In the genomic region with DNA sequence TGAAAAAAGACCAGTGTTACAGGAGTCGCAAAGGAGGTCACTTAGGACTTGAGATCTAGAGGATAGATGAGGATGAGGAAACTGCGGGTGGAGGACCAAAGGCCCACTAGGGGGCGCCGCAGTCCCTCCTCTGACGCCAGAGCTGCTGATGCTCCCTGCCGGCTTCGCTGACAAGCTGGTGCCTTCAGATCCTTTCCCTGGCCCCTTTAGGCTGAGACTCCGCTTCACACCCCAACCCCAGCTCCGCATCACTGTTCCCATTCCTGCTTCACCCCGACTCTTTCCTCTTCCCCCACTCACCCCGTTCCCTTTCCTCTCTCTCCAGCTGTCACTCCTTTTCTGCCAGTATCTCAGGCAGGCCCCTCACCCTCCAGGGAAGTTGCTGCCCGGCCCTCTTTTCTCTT, we compare ENCODE assay signal across 1 cellular context.
A peak's percentile ranks its signal among the peaks of the same experiment; 100 is the strongest.
TF ChIP-seq lines count a peak whose summit lies in the region.

No MANE protein-coding gene starts in this region.

TF ChIP-seq in K562, 482 proteins besides CTCF, POLR2A, EP300 and RAD21 (continued from another document):
- TF ChIP-seq, protein P1, sequence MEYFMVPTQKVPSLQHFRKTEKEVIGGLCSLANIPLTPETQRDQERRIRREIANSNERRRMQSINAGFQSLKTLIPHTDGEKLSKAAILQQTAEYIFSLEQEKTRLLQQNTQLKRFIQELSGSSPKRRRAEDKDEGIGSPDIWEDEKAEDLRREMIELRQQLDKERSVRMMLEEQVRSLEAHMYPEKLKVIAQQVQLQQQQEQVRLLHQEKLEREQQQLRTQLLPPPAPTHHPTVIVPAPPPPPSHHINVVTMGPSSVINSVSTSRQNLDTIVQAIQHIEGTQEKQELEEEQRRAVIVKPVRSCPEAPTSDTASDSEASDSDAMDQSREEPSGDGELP (CRISPR knock-in tag; IDR thresholded peaks at IDR 0.05; ENCODE audit: borderline replicate concordance), result peak; percentile 32; the same call in 1 of the 2 replicates
- no peak for TF ChIP-seq ZNF263 (CRISPR knock-in tag; IDR thresholded peaks at IDR 0.05; ENCODE audit: borderline replicate concordance)
- TF ChIP-seq CEBPB (tag; IDR thresholded peaks at IDR 0.05), result 0 out of 2 replicates have a peak, but pooled peaks have one; percentile 19
- TF ChIP-seq MTA1 (IDR thresholded peaks at IDR 0.05; ENCODE audit: borderline replicate concordance), result no peak
- TF ChIP-seq, protein P2, sequence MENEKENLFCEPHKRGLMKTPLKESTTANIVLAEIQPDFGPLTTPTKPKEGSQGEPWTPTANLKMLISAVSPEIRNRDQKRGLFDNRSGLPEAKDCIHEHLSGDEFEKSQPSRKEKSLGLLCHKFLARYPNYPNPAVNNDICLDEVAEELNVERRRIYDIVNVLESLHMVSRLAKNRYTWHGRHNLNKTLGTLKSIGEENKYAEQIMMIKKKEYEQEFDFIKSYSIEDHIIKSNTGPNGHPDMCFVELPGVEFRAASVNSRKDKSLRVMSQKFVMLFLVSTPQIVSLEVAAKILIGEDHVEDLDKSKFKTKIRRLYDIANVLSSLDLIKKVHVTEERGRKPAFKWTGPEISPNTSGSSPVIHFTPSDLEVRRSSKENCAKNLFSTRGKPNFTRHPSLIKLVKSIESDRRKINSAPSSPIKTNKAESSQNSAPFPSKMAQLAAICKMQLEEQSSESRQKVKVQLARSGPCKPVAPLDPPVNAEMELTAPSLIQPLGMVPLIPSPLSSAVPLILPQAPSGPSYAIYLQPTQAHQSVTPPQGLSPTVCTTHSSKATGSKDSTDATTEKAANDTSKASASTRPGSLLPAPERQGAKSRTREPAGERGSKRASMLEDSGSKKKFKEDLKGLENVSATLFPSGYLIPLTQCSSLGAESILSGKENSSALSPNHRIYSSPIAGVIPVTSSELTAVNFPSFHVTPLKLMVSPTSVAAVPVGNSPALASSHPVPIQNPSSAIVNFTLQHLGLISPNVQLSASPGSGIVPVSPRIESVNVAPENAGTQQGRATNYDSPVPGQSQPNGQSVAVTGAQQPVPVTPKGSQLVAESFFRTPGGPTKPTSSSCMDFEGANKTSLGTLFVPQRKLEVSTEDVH (IDR thresholded peaks at IDR 0.05; ENCODE audit: low read depth, partially characterized antibody), result no peak
- TF ChIP-seq, protein P3, sequence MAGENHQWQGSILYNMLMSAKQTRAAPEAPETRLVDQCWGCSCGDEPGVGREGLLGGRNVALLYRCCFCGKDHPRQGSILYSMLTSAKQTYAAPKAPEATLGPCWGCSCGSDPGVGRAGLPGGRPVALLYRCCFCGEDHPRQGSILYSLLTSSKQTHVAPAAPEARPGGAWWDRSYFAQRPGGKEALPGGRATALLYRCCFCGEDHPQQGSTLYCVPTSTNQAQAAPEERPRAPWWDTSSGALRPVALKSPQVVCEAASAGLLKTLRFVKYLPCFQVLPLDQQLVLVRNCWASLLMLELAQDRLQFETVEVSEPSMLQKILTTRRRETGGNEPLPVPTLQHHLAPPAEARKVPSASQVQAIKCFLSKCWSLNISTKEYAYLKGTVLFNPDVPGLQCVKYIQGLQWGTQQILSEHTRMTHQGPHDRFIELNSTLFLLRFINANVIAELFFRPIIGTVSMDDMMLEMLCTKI (IDR thresholded peaks at IDR 0.05; ENCODE audit: partially characterized antibody), result no peak
- no peak for TF ChIP-seq ARNT (IDR thresholded peaks at IDR 0.05)
- TF ChIP-seq, protein P4, sequence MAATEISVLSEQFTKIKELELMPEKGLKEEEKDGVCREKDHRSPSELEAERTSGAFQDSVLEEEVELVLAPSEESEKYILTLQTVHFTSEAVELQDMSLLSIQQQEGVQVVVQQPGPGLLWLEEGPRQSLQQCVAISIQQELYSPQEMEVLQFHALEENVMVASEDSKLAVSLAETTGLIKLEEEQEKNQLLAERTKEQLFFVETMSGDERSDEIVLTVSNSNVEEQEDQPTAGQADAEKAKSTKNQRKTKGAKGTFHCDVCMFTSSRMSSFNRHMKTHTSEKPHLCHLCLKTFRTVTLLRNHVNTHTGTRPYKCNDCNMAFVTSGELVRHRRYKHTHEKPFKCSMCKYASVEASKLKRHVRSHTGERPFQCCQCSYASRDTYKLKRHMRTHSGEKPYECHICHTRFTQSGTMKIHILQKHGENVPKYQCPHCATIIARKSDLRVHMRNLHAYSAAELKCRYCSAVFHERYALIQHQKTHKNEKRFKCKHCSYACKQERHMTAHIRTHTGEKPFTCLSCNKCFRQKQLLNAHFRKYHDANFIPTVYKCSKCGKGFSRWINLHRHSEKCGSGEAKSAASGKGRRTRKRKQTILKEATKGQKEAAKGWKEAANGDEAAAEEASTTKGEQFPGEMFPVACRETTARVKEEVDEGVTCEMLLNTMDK (IDR thresholded peaks at IDR 0.05; ENCODE audit: borderline replicate concordance, insufficient read depth, low read depth, low read length, poor library complexity, severe bottlenecking), result peak; percentile 84
- TF ChIP-seq MAZ (CRISPR knock-in tag; conservative IDR thresholded peaks at IDR 0.05 in 1 of 2, IDR thresholded peaks at IDR 0.05 in 1 of 2), result peak in 1 of 2 experiments; percentile 42; a peak in 1 of 4 replicates
- TF ChIP-seq C11orf30 (IDR thresholded peaks at IDR 0.05; ENCODE audit: low read depth), result no peak
- peak; percentile 62 for TF ChIP-seq CTBP1 (IDR thresholded peaks at IDR 0.05; ENCODE audit: borderline replicate concordance)
- TF ChIP-seq ZNF282 (CRISPR knock-in tag; IDR thresholded peaks at IDR 0.05), result no peak
- no peak for TF ChIP-seq TEAD2 (tag; IDR thresholded peaks at IDR 0.05)
- no peak for TF ChIP-seq SRSF7 (optimal IDR thresholded peaks at IDR 0.05; ENCODE audit: low read depth, low read length)
- no peak for TF ChIP-seq SOX6 (IDR thresholded peaks at IDR 0.05)
- no peak for TF ChIP-seq NELFE (IDR thresholded peaks at IDR 0.05; ENCODE audit: insufficient read depth, insufficient read length)
- no peak for TF ChIP-seq ZNF41 (CRISPR knock-in tag; conservative IDR thresholded peaks at IDR 0.05)
- peak; percentile 83 for TF ChIP-seq CREM (IDR thresholded peaks at IDR 0.05; ENCODE audit: low read depth)
- TF ChIP-seq MYC (IDR thresholded peaks at IDR 0.05; ENCODE audit: low read depth, low read length), result peak; percentile 31; the same call in 1 of the 2 replicates
- TF ChIP-seq MYC (CRISPR knock-in tag; IDR thresholded peaks at IDR 0.05; ENCODE audit: borderline replicate concordance, low read depth), result no peak
- no peak for TF ChIP-seq XRCC3 (IDR thresholded peaks at IDR 0.05)
- TF ChIP-seq GATA2 (CRISPR knock-in tag; IDR thresholded peaks at IDR 0.05), result peak; percentile 86
- no peak for TF ChIP-seq HNRNPK (IDR thresholded peaks at IDR 0.05; ENCODE audit: low read depth, low read length, poor library complexity, severe bottlenecking)
- no peak for TF ChIP-seq CBX5 (IDR thresholded peaks at IDR 0.05; ENCODE audit: borderline replicate concordance, low read depth)
- TF ChIP-seq U2AF2 (optimal IDR thresholded peaks at IDR 0.05; ENCODE audit: low read depth, low read length), result no peak
- TF ChIP-seq NEUROD1 (IDR thresholded peaks at IDR 0.05; ENCODE audit: borderline replicate concordance, low read depth, low read length, partially characterized antibody), result no peak
- no peak for TF ChIP-seq HNRNPH1 (optimal IDR thresholded peaks at IDR 0.05; ENCODE audit: low read depth, low read length)
- TF ChIP-seq, protein P5, sequence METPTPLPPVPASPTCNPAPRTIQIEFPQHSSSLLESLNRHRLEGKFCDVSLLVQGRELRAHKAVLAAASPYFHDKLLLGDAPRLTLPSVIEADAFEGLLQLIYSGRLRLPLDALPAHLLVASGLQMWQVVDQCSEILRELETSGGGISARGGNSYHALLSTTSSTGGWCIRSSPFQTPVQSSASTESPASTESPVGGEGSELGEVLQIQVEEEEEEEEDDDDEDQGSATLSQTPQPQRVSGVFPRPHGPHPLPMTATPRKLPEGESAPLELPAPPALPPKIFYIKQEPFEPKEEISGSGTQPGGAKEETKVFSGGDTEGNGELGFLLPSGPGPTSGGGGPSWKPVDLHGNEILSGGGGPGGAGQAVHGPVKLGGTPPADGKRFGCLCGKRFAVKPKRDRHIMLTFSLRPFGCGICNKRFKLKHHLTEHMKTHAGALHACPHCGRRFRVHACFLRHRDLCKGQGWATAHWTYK (CRISPR knock-in tag; IDR thresholded peaks at IDR 0.05), result no peak
- TF ChIP-seq, protein P6, sequence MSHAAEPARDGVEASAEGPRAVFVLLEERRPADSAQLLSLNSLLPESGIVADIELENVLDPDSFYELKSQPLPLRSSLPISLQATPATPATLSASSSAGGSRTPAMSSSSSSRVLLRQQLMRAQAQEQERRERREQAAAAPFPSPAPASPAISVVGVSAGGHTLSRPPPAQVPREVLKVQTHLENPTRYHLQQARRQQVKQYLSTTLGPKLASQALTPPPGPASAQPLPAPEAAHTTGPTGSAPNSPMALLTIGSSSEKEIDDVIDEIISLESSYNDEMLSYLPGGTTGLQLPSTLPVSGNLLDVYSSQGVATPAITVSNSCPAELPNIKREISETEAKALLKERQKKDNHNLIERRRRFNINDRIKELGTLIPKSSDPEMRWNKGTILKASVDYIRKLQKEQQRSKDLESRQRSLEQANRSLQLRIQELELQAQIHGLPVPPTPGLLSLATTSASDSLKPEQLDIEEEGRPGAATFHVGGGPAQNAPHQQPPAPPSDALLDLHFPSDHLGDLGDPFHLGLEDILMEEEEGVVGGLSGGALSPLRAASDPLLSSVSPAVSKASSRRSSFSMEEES (CRISPR knock-in tag; IDR thresholded peaks at IDR 0.05), result no peak
